ENCODE assay signal across 28 cellular contexts in genomic region chr11:38491986-38492385, GRCh38.
"Had no signal": no experiment of that assay in that cellular context is flagged by ENCODE, and none has a peak within 500 bp of the region (broad histone marks: within the 10 kb centered on the region; RNA-seq: fewer than 3 reads in every experiment).

No MANE protein-coding gene starts in this region.

- H3K4me2 ChIP-seq: neural progenitor cell had no signal

- DNase-seq: hippocampal formation; kidney glomerular epithelial cell; left cardiac atrium; left lung; lower lobe of right lung; mesendoderm; naive B cell; natural killer cell; nephron progenitor cell; occipital lobe; ovary; right lobe of liver; stimulated activated CD4-positive, alpha-beta T cell treated with anti-CD3 and anti-CD28 coated beads, Interleukin-12 subunit alpha, Interleukin-12 subunit beta, amount 100 ng/mL, for 4 hours; stimulated activated CD4-positive, alpha-beta T cell treated with anti-CD3 and anti-CD28 coated beads, Interleukin-15, amount 100 ng/mL, for 24 hours; stimulated activated CD4-positive, alpha-beta T cell treated with anti-CD3 and anti-CD28 coated beads, Interleukin-2, amount 100 ng/mL, for 24 hours; stimulated activated CD4-positive, alpha-beta T cell treated with anti-CD3 and anti-CD28 coated beads, Interleukin-4, amount 100 ng/mL, for 1 hour; stimulated activated naive CD4-positive, alpha-beta T cell; tibial artery; trophoblast cell; upper lobe of right lung had no signal

- H3K4me3 Mint-ChIP-seq: mesothelial cell of epicardium; naive B cell; natural killer cell; nephron progenitor cell; neural progenitor cell; stimulated activated naive CD8-positive, alpha-beta T cell treated with anti-CD3 and anti-CD28 coated beads, Interleukin-15, Interleukin-2, amounts not matched to agents 100 ng/mL and 50 ng/mL, for 24 hours had no signal

- H3K36me3 Mint-ChIP-seq: mesothelial cell of epicardium, naive B cell, natural killer cell, neural progenitor cell had no signal

- H3K4me1 Mint-ChIP-seq: mesothelial cell of epicardium, naive B cell, natural killer cell, nephron progenitor cell, neural progenitor cell had no signal

- H3K27me3 ChIP-seq: left lung, neural progenitor cell, neutrophil, ovary, right atrium auricular region, right lobe of liver, suprapubic skin, tibial artery, upper lobe of right lung had no signal

- H3K27ac Mint-ChIP-seq: mesothelial cell of epicardium; naive B cell; natural killer cell; nephron progenitor cell; neural progenitor cell; progenitor cell of endocrine pancreas; stimulated activated naive CD8-positive, alpha-beta T cell treated with anti-CD3 and anti-CD28 coated beads, Interleukin-15, Interleukin-2, amounts not matched to agents 100 ng/mL and 50 ng/mL, for 24 hours had no signal

- H3K4me3 ChIP-seq: left lung, lower lobe of right lung, neural progenitor cell, ovary, right atrium auricular region, right lobe of liver, suprapubic skin, thoracic aorta, tibial artery, upper lobe of right lung had no signal

- ATAC-seq: left cardiac atrium, left lung, lower lobe of right lung, natural killer cell, right lobe of liver, upper lobe of right lung had no signal

- H2AFZ ChIP-seq: neural progenitor cell had no signal

- H3K36me3 ChIP-seq: left lung, lower lobe of right lung, neural progenitor cell, neutrophil, ovary, right atrium auricular region, right lobe of liver, suprapubic skin, thoracic aorta, tibial artery, upper lobe of right lung had no signal

- H3K4me1 ChIP-seq: left lung, lower lobe of right lung, neural progenitor cell, right atrium auricular region, right lobe of liver, suprapubic skin, tibial artery, upper lobe of right lung had no signal

- H3K9me3 Mint-ChIP-seq: nephron progenitor cell, neural progenitor cell had no signal

- H3K27ac ChIP-seq: left lung, lower lobe of right lung, neural progenitor cell, neutrophil, ovary, right atrium auricular region, right lobe of liver, suprapubic skin, thoracic aorta, tibial artery, upper lobe of right lung had no signal

- H3K9ac ChIP-seq: neural progenitor cell had no signal

- H3K9me3 ChIP-seq: lower lobe of right lung, neutrophil, ovary, right atrium auricular region, right lobe of liver, suprapubic skin, thoracic aorta, tibial artery, upper lobe of right lung had no signal

- H3K27me3 Mint-ChIP-seq: naive B cell; progenitor cell of endocrine pancreas; stimulated activated naive CD8-positive, alpha-beta T cell treated with anti-CD3 and anti-CD28 coated beads, Interleukin-15, Interleukin-2, amounts not matched to agents 100 ng/mL and 50 ng/mL, for 24 hours had no signal
